ENCODE assay signal across 22 cellular contexts in genomic region chrX:149152941-149153340, GRCh38.
DNase-seq lines count a peak whose midpoint lies in the region; ATAC-seq, FAIRE-seq and TF ChIP-seq lines count a peak whose summit lies in the region.
"Had no signal": no experiment of that assay in that cellular context is flagged by ENCODE, and none has a peak within 500 bp of the region (broad histone marks: within the 10 kb centered on the region; RNA-seq: fewer than 3 reads in every experiment).

No MANE protein-coding gene starts in this region.

- 47 to 52% methylated on average over 3 of the region's 3 CpGs for WGBS in pancreas, 2 donors

- peak; percentile 72 for FAIRE-seq in pancreas (lab: Jason Lieb, UNC)
- FAIRE-seq: A204.1, GM12891, HepG2 had no signal

- no peaks in the 10 kb centered on the region for H3K79me2 ChIP-seq in ACC112 (ENCODE audit: control insufficient read depth, insufficient read depth, low read length, unreplicated experiment)

- intact Hi-C loops in pancreas (cut with DNase I) = no loop called here
- intact Hi-C loops in lower lobe of right lung (cut with DNase I) = no loop called here

- no peak overlapping the region for H2AFZ ChIP-seq in ACC112 (ENCODE audit: low read length, unreplicated experiment)

- DNase-seq in RWPE2 (ENCODE audit: low spot score) (no peak), choroid plexus epithelial cell (ENCODE audit: low read depth) (peak; percentile 33), pancreas (no peak), lower lobe of right lung (no peak)
- no peak for DNase-seq in activated naive CD4-positive, alpha-beta T cell (lab: John Stamatoyannopoulos, UW)
- DNase-seq: Calu3; CD8-positive, alpha-beta T cell; KBM-7; NCI-H1417; NCI-H187; NCI-H2107; NCI-H510A treated with DMSO at 0.1 percent for 48 hours; NCI-H774; OCI-M1; RPMI8226; SIG-M5 had no signal

- H3K36me3 ChIP-seq in ACC112 (ENCODE audit: insufficient read depth, low read length) (no peaks in the 10 kb centered on the region), RWPE2 (ENCODE audit: low read depth) (no peaks in the 10 kb centered on the region), pancreas (no peaks in the 10 kb centered on the region), lower lobe of right lung (no peaks in the 10 kb centered on the region)
- H3K36me3 ChIP-seq: BLaER1 treated with 17β-estradiol and CSF1 and Interleukin-3, amounts not matched to agents 10 nM and 100 nM had no signal

- ATAC-seq in RWPE2 (ENCODE audit: low read depth) = peak; percentile 69
- no peak for ATAC-seq in pancreas
- ATAC-seq in lower lobe of right lung = no peak
- no peak for ATAC-seq in GM21737 (IDR thresholded peaks at IDR 0.05; ENCODE audit: unreplicated experiment)
- ATAC-seq: CD8-positive, alpha-beta T cell; HepG2 had no signal

- H3K27me3 ChIP-seq in ACC112 (ENCODE audit: insufficient read depth, low read length) (no peaks in the 10 kb centered on the region), RWPE2 (ENCODE audit: insufficient read depth, poor library complexity, severe bottlenecking) (no peaks in the 10 kb centered on the region), pancreas (peaks cover 0 to 7% (median 2%) of the 10 kb centered on the region in 4 donors), lower lobe of right lung (ENCODE audit: low read depth) (no peaks in the 10 kb centered on the region)
- H3K27me3 ChIP-seq: BLaER1 treated with 17β-estradiol and CSF1 and Interleukin-3, amounts not matched to agents 10 nM and 100 nM had no signal

- H3K4me1 ChIP-seq in ACC112 (ENCODE audit: control insufficient read depth, insufficient read depth, low read length, unreplicated experiment) (peaks cover 22% of the 10 kb centered on the region), RWPE2 (ENCODE audit: insufficient read depth, poor library complexity, severe bottlenecking) (peaks cover 8% of the 10 kb centered on the region), pancreas (no peaks in the 10 kb centered on the region), lower lobe of right lung (no peaks in the 10 kb centered on the region)

- TF ChIP-seq CTCF in RWPE2 (IDR thresholded peaks at IDR 0.05; ENCODE audit: poor library complexity, severe bottlenecking) (no peak), choroid plexus epithelial cell (conservative IDR thresholded peaks at IDR 0.05; ENCODE audit: low read depth, low read length) (no peak), pancreas (IDR thresholded peaks at IDR 0.05) (no peak), lower lobe of right lung (IDR thresholded peaks at IDR 0.05) (no peak)

- H3K27ac ChIP-seq in ACC112 (ENCODE audit: low read depth, low read length) = peak overlapping the region; percentile 99
- peak overlapping the region; percentile 74 for H3K27ac ChIP-seq in RWPE2 (ENCODE audit: poor library complexity, severe bottlenecking)
- no peak overlapping the region for H3K27ac ChIP-seq in pancreas
- H3K27ac ChIP-seq in lower lobe of right lung = no peak overlapping the region
- H3K27ac ChIP-seq: BLaER1 treated with 17β-estradiol and CSF1 and Interleukin-3, amounts not matched to agents 10 nM and 100 nM had no signal

- 0 out of 2 replicates have a peak overlapping the region, but pooled peaks have one; percentile 37 for H3K4me3 ChIP-seq in ACC112 (ENCODE audit: low read depth, low read length)
- no peak overlapping the region for H3K4me3 ChIP-seq in RWPE2 (ENCODE audit: severe bottlenecking)
- H3K4me3 ChIP-seq in choroid plexus epithelial cell (ENCODE audit: low read depth, low read length) = no peak overlapping the region
- no peak overlapping the region for H3K4me3 ChIP-seq in pancreas
- no peak overlapping the region for H3K4me3 ChIP-seq in lower lobe of right lung
- H3K4me3 ChIP-seq: BLaER1 treated with 17β-estradiol and CSF1 and Interleukin-3, amounts not matched to agents 10 nM and 100 nM had no signal

- H3K9me3 ChIP-seq in RWPE2 (ENCODE audit: severe bottlenecking) = no peaks in the 10 kb centered on the region
- H3K9me3 ChIP-seq in pancreas = no peaks in the 10 kb centered on the region
- no peaks in the 10 kb centered on the region for H3K9me3 ChIP-seq in lower lobe of right lung

Comparison
In these comparisons a context has a peak if more than half of its experiments do, and no peak if none do; other contexts are left out.
1. H3K27ac ChIP-seq: peak in ACC112 (single experiment) and RWPE2 (single experiment); none in pancreas (0 of 4) and lower lobe of right lung (single experiment).